28 cellular contexts compared by ENCODE assay signal in genomic region chr1:55156608-55157007, GRCh38. TPM values are rescaled to one million over a fixed set of nuclear protein-coding genes. Genes with fewer than 3 reads are reported as not detected.
A peak's percentile ranks its signal among the peaks of the same experiment; 100 is the strongest.
DNase-seq lines count a peak whose midpoint lies in the region; ATAC-seq and TF ChIP-seq lines count a peak whose summit lies in the region.
"Had no signal": no experiment of that assay in that cellular context is flagged by ENCODE, and none has a peak within 500 bp of the region (broad histone marks: within the 10 kb centered on the region; RNA-seq: fewer than 3 reads in every experiment).

No MANE protein-coding gene starts in this region.

- POLR2A ChIA-PET in CD8-positive, alpha-beta T cell (lab: Charles Lee), result no interaction called here
- POLR2A ChIA-PET in naive thymus-derived CD8-positive, alpha-beta T cell (lab: Charles Lee), result no interaction called here

- no peaks in the 10 kb centered on the region for H3K27me3 ChIP-seq in CD4-positive, CD25-positive, alpha-beta regulatory T cell (ENCODE audit: control insufficient read depth, insufficient read depth, low read length)
- H3K27me3 ChIP-seq in CD8-positive, alpha-beta T cell (ENCODE audit: insufficient read depth, low read length), result no peaks in the 10 kb centered on the region
- H3K27me3 ChIP-seq: BLaER1 treated with 17β-estradiol and CSF1 and Interleukin-3, amounts not matched to agents 10 nM and 100 nM; SJSA1 had no signal

- H3K36me3 ChIP-seq in CD4-positive, CD25-positive, alpha-beta regulatory T cell (ENCODE audit: control insufficient read depth, insufficient read depth, low read length), result peaks cover 82% of the 10 kb centered on the region
- peaks cover 31% of the 10 kb centered on the region for H3K36me3 ChIP-seq in CD8-positive, alpha-beta T cell (ENCODE audit: insufficient read depth, low read length)

- peaks cover 12% of the 10 kb centered on the region for H3K4me1 ChIP-seq in CD4-positive, CD25-positive, alpha-beta regulatory T cell (ENCODE audit: control insufficient read depth, insufficient read depth, low read length, poor library complexity, severe bottlenecking)
- H3K4me1 ChIP-seq in CD8-positive, alpha-beta T cell (ENCODE audit: insufficient read depth, low read length), result peaks cover 10% of the 10 kb centered on the region
- H3K4me1 ChIP-seq: A549, SJSA1 had no signal

- H3K4me3 ChIP-seq in CD4-positive, CD25-positive, alpha-beta regulatory T cell (ENCODE audit: low read depth, low read length), result no peak overlapping the region
- no peak overlapping the region for H3K4me3 ChIP-seq in CD8-positive, alpha-beta T cell (ENCODE audit: low read depth, low read length)
- H3K4me3 ChIP-seq: A549; BLaER1 treated with 17β-estradiol and CSF1 and Interleukin-3, amounts not matched to agents 10 nM and 100 nM; GM23248; SJSA1 had no signal

- peaks cover 3 to 22% (median 16%) of the 10 kb centered on the region in 4 donors for H3K4me1 Mint-ChIP-seq in CD4-positive, CD25-positive, alpha-beta regulatory T cell
- H3K4me1 Mint-ChIP-seq in CD8-positive, alpha-beta T cell (ENCODE audit: low read depth), result peaks cover 25% of the 10 kb centered on the region
- H3K4me1 Mint-ChIP-seq in activated naive CD8-positive, alpha-beta T cell treated with anti-CD3 and anti-CD28 coated beads for 36 hours, result peaks cover 33% of the 10 kb centered on the region
- H3K4me1 Mint-ChIP-seq in naive thymus-derived CD8-positive, alpha-beta T cell, result peaks cover 8 to 23% (median 21%) of the 10 kb centered on the region in 4 donors
- H3K4me1 Mint-ChIP-seq in activated T-cell treated with anti-CD3 and anti-CD28 coated beads, Interleukin-2, amount 50 U/mL, for 72 hours (ENCODE audit: low read depth), result peaks cover 25% of the 10 kb centered on the region

- H3K27me3 Mint-ChIP-seq in CD4-positive, CD25-positive, alpha-beta regulatory T cell, result no peaks in the 10 kb centered on the region
- H3K27me3 Mint-ChIP-seq in CD8-positive, alpha-beta T cell (ENCODE audit: low read depth), result no peaks in the 10 kb centered on the region
- no peaks in the 10 kb centered on the region for H3K27me3 Mint-ChIP-seq in activated naive CD8-positive, alpha-beta T cell treated with anti-CD3 and anti-CD28 coated beads for 36 hours
- H3K27me3 Mint-ChIP-seq in naive thymus-derived CD8-positive, alpha-beta T cell, result no peaks in the 10 kb centered on the region
- no peaks in the 10 kb centered on the region for H3K27me3 Mint-ChIP-seq in activated T-cell treated with anti-CD3 and anti-CD28 coated beads, Interleukin-2, amount 50 U/mL, for 72 hours (ENCODE audit: low read depth)
- H3K27me3 Mint-ChIP-seq: CD8-positive, alpha-beta memory T cell had no signal

- H3K27ac Mint-ChIP-seq in CD4-positive, CD25-positive, alpha-beta regulatory T cell, result peak overlapping the region in 2 of 3 donors; percentile 6 to 88
- peak overlapping the region; percentile 79 for H3K27ac Mint-ChIP-seq in CD8-positive, alpha-beta T cell
- H3K27ac Mint-ChIP-seq in activated naive CD8-positive, alpha-beta T cell treated with anti-CD3 and anti-CD28 coated beads for 36 hours, result peak overlapping the region; percentile 60
- H3K27ac Mint-ChIP-seq in naive thymus-derived CD8-positive, alpha-beta T cell, result peak overlapping the region in 7 of 10 donors; percentile 3 to 81 (median 67)
- H3K27ac Mint-ChIP-seq in activated T-cell treated with anti-CD3 and anti-CD28 coated beads, Interleukin-2, amount 50 U/mL, for 72 hours, result no peak overlapping the region

- no peaks in the 10 kb centered on the region for H3K9me3 Mint-ChIP-seq in CD4-positive, CD25-positive, alpha-beta regulatory T cell
- H3K9me3 Mint-ChIP-seq in CD8-positive, alpha-beta T cell, result no peaks in the 10 kb centered on the region
- no peaks in the 10 kb centered on the region for H3K9me3 Mint-ChIP-seq in activated naive CD8-positive, alpha-beta T cell treated with anti-CD3 and anti-CD28 coated beads for 36 hours
- H3K9me3 Mint-ChIP-seq in naive thymus-derived CD8-positive, alpha-beta T cell, result no peaks in the 10 kb centered on the region
- no peaks in the 10 kb centered on the region for H3K9me3 Mint-ChIP-seq in activated T-cell treated with anti-CD3 and anti-CD28 coated beads, Interleukin-2, amount 50 U/mL, for 72 hours
- H3K9me3 Mint-ChIP-seq: CD8-positive, alpha-beta memory T cell had no signal

- DNase-seq in CD4-positive, CD25-positive, alpha-beta regulatory T cell, result no peak
- no peak for DNase-seq in CD8-positive, alpha-beta T cell
- no peak for DNase-seq in activated naive CD8-positive, alpha-beta T cell treated with anti-CD3 and anti-CD28 coated beads for 36 hours
- no peak for DNase-seq in naive thymus-derived CD8-positive, alpha-beta T cell
- DNase-seq in activated T-cell treated with anti-CD3 and anti-CD28 coated beads, Interleukin-2, amount 50 U/mL, for 72 hours, result no peak
- DNase-seq: AML-193; CD8-positive, alpha-beta memory T cell; DMS 273 treated with DMSO at 0.1 percent for 48 hours; DMS79; GDM1; H7; Kasumi-1; NCI-H1105 treated with DMSO at 0.1 percent for 48 hours; NCI-H146; NCI-H1930; NCI-H2107; NCI-H446; NCI-H526; NCI-H82; Right ventricle myocardium superior; RPMI8226 had no signal

- intact Hi-C loops in CD8-positive, alpha-beta T cell (cut with DNase I, micrococcal nuclease), result loop anchor here in 1 of 2 experiments (2.0 kb wide), 1 partner anchor 16 kb away; no protein-coding TSS in a partner anchor

- ATAC-seq in CD4-positive, CD25-positive, alpha-beta regulatory T cell (ENCODE audit: low read depth in 2 of 2), result no peak
- ATAC-seq in CD8-positive, alpha-beta T cell, result no peak
- no peak for ATAC-seq in naive thymus-derived CD8-positive, alpha-beta T cell
- ATAC-seq in GM21526 (IDR thresholded peaks at IDR 0.05; ENCODE audit: low FRiP score, unreplicated experiment), result no peak
- ATAC-seq in activated T-cell treated with anti-CD3 and anti-CD28 coated beads, Interleukin-2, amount 50 U/mL, for 72 hours (replicated peaks in 1 of 2), result no peak
- ATAC-seq in HG03432 (IDR thresholded peaks at IDR 0.05; ENCODE audit: unreplicated experiment), result no peak
- ATAC-seq: A549, HepG2 had no signal

- no peak overlapping the region for H3K4me3 Mint-ChIP-seq in CD4-positive, CD25-positive, alpha-beta regulatory T cell
- H3K4me3 Mint-ChIP-seq in CD8-positive, alpha-beta T cell, result no peak overlapping the region
- no peak overlapping the region for H3K4me3 Mint-ChIP-seq in activated naive CD8-positive, alpha-beta T cell treated with anti-CD3 and anti-CD28 coated beads for 36 hours
- H3K4me3 Mint-ChIP-seq in naive thymus-derived CD8-positive, alpha-beta T cell, result no peak overlapping the region
- no peak overlapping the region for H3K4me3 Mint-ChIP-seq in activated T-cell treated with anti-CD3 and anti-CD28 coated beads, Interleukin-2, amount 50 U/mL, for 72 hours
- H3K4me3 Mint-ChIP-seq: CD8-positive, alpha-beta memory T cell had no signal

- TF ChIP-seq CTCF in CD8-positive, alpha-beta T cell (IDR thresholded peaks at IDR 0.05), result no peak

- no peak overlapping the region for H3K27ac ChIP-seq in CD4-positive, CD25-positive, alpha-beta regulatory T cell (ENCODE audit: insufficient read depth, low read length, poor library complexity, severe bottlenecking)
- H3K27ac ChIP-seq in CD8-positive, alpha-beta T cell (ENCODE audit: low read depth, low read length), result no peak overlapping the region
- H3K27ac ChIP-seq: A549; BLaER1 treated with 17β-estradiol and CSF1 and Interleukin-3, amounts not matched to agents 10 nM and 100 nM; GM23248; SJSA1 had no signal

- peaks cover 35% of the 10 kb centered on the region for H3K36me3 Mint-ChIP-seq in CD4-positive, CD25-positive, alpha-beta regulatory T cell
- H3K36me3 Mint-ChIP-seq in CD8-positive, alpha-beta T cell, result peaks cover 75% of the 10 kb centered on the region
- peaks cover 39% of the 10 kb centered on the region for H3K36me3 Mint-ChIP-seq in activated naive CD8-positive, alpha-beta T cell treated with anti-CD3 and anti-CD28 coated beads for 36 hours
- H3K36me3 Mint-ChIP-seq in naive thymus-derived CD8-positive, alpha-beta T cell, result peaks cover 7 to 77% (median 40%) of the 10 kb centered on the region in 3 donors
- peaks cover 5 to 14% of the 10 kb centered on the region in 2 donors for H3K36me3 Mint-ChIP-seq in activated T-cell treated with anti-CD3 and anti-CD28 coated beads, Interleukin-2, amount 50 U/mL, for 72 hours (ENCODE audit: insufficient read depth in 2 of 2)

- H3K9me3 ChIP-seq in CD4-positive, CD25-positive, alpha-beta regulatory T cell (ENCODE audit: control insufficient read depth in 2 of 2, low read length in 2 of 2), result no peaks in the 10 kb centered on the region
- no peaks in the 10 kb centered on the region for H3K9me3 ChIP-seq in CD8-positive, alpha-beta T cell (ENCODE audit: low read length)
- H3K9me3 ChIP-seq: A549; BLaER1 treated with 17β-estradiol and CSF1 and Interleukin-3, amounts not matched to agents 10 nM and 100 nM; SJSA1 had no signal

- CTCF ChIA-PET in CD8-positive, alpha-beta T cell (lab: Charles Lee), result no interaction called here

RNA-seq across cellular contexts. Expression of gene USP24, which starts 58.6 kb away (rescaled TPM):
- 60.9 TPM for total RNA-seq in CD4-positive, CD25-positive, alpha-beta regulatory T cell
- polyA plus RNA-seq in CD4-positive, CD25-positive, alpha-beta regulatory T cell, result 1 to 10 TPM; 5.7 to 7.2 (median 6.1) TPM
- total RNA-seq in CD8-positive, alpha-beta T cell, result 10 to 100 TPM; 74.0 to 79.6 TPM
- 10 to 100 TPM; 44.4 to 51.2 TPM for total RNA-seq in activated naive CD8-positive, alpha-beta T cell treated with anti-CD3 and anti-CD28 coated beads for 36 hours
- 10 to 100 TPM; 78.8 to 81.1 TPM for total RNA-seq in naive thymus-derived CD8-positive, alpha-beta T cell
- polyA plus RNA-seq in naive thymus-derived CD8-positive, alpha-beta T cell, result 1 to 10 TPM; 5.5 to 8.4 (median 6.0) TPM
- 10 to 100 TPM; 46.1 to 46.2 TPM for total RNA-seq in activated T-cell treated with anti-CD3 and anti-CD28 coated beads, Interleukin-2, amount 50 U/mL, for 72 hours
